Comparison of ENCODE assay signal across 8 cellular contexts in genomic region chr7:16982640-16983103, GRCh38.
DNase-seq lines count a peak whose midpoint lies in the region; ATAC-seq and TF ChIP-seq lines count a peak whose summit lies in the region.

No MANE protein-coding gene starts in this region.

- DNase-seq in cardiac muscle cell (ENCODE audit: low read depth in 1 of 2, low spot score in 1 of 2), result peak; percentile 45 to 77
- DNase-seq in Right ventricle myocardium inferior (ENCODE audit: missing footprints), result no peak
- DNase-seq in LNCaP clone FGC (ENCODE audit: low read depth), result peak; percentile 35
- peak in 3 of 5 donors; percentile 0 to 49 (median 1) for DNase-seq in T-helper 1 cell
- peak; percentile 71 for DNase-seq in dermis blood vessel endothelial cell
- DNase-seq in mesothelial cell of epicardium (ENCODE audit: low spot score in 2 of 2, unreplicated experiment in 2 of 2), result no peak
- DNase-seq in aorta, result no peak
- no peak for DNase-seq in NK-92 (lab: John Stamatoyannopoulos, UW; ENCODE audit: unreplicated experiment)

- H3K36me3 ChIP-seq in cardiac muscle cell (no peaks in the 10 kb centered on the region), aorta (ENCODE audit: control insufficient read depth in 1 of 2, insufficient read depth in 2 of 2, low read length in 1 of 2) (no peaks in the 10 kb centered on the region)

- H3K9me3 Mint-ChIP-seq in mesothelial cell of epicardium, result no peaks in the 10 kb centered on the region

- WGBS in aorta, 2 donors, result 25% methylated on average over 3 of the region's 3 CpGs

- H3K4me3 ChIP-seq in cardiac muscle cell (no peak overlapping the region), LNCaP clone FGC (ENCODE audit: low read depth, low read length) (no peak overlapping the region), aorta (ENCODE audit: low read length in 2 of 2) (no peak overlapping the region)

- peak; percentile 94 for TF ChIP-seq CTCF in cardiac muscle cell (IDR thresholded peaks at IDR 0.05; ENCODE audit: low read depth, low read length)
- peak; percentile 90 for TF ChIP-seq CTCF in LNCaP clone FGC (IDR thresholded peaks at IDR 0.05; ENCODE audit: control insufficient read depth, extremely low read depth, insufficient read depth)
- TF ChIP-seq CTCF in mesothelial cell of epicardium (IDR thresholded peaks at IDR 0.05; ENCODE audit: unreplicated experiment), result peak; percentile 94

- no peaks in the 10 kb centered on the region for H3K27me3 Mint-ChIP-seq in mesothelial cell of epicardium (ENCODE audit: low read depth)

- peak overlapping the region; percentile 23 for H3K27ac Mint-ChIP-seq in mesothelial cell of epicardium

- intact Hi-C loops in Right ventricle myocardium inferior (cut with DNase I), result loop anchor here (5.0 kb wide), 2 partner anchors 320 to 665 kb away; no protein-coding TSS in a partner anchor
- intact Hi-C loops in aorta (cut with DNase I), result loop anchor here (5.0 to 10.0 kb wide), 5 partner anchors 55 to 665 kb away; no protein-coding TSS in a partner anchor

- H3K4me1 ChIP-seq in cardiac muscle cell (ENCODE audit: low read depth), result peaks cover 5% of the 10 kb centered on the region
- H3K4me1 ChIP-seq in aorta (ENCODE audit: control insufficient read depth in 1 of 2, insufficient read depth in 2 of 2, low read length in 2 of 2), result no peaks in the 10 kb centered on the region

- peaks cover 20% of the 10 kb centered on the region for H3K4me1 Mint-ChIP-seq in mesothelial cell of epicardium

- H3K36me3 Mint-ChIP-seq in mesothelial cell of epicardium, result no peaks in the 10 kb centered on the region

- H3K27ac ChIP-seq in cardiac muscle cell (no peak overlapping the region), aorta (ENCODE audit: low read depth in 1 of 2, low read length in 2 of 2) (no peak overlapping the region)

- no peaks in the 10 kb centered on the region for H3K27me3 ChIP-seq in cardiac muscle cell
- H3K27me3 ChIP-seq in aorta (ENCODE audit: control insufficient read depth in 1 of 2, insufficient read depth in 2 of 2, low read length in 1 of 2), result no peaks in the 10 kb centered on the region

- H3K9me3 ChIP-seq in cardiac muscle cell (ENCODE audit: low read depth) (no peaks in the 10 kb centered on the region), aorta (ENCODE audit: control insufficient read depth, low read length) (no peaks in the 10 kb centered on the region)

- H3K4me3 Mint-ChIP-seq in mesothelial cell of epicardium, result no peak overlapping the region

- ATAC-seq in Right ventricle myocardium inferior, result no peak
- ATAC-seq in aorta (ENCODE audit: low FRiP score), result peak; percentile 81

Comparison
In these comparisons a context has a peak if more than half of its experiments do, and no peak if none do; other contexts are left out.
1. DNase-seq: peak in cardiac muscle cell (2 of 2), LNCaP clone FGC (single experiment), T-helper 1 cell (3 of 5) and dermis blood vessel endothelial cell (single experiment); none in Right ventricle myocardium inferior (single experiment), mesothelial cell of epicardium (0 of 2), aorta (0 of 2) and NK-92 (single experiment).
2. Peak in every context shown above with its lines, with median percentiles within 50 percentile points of each other: CTCF ChIP-seq.